In genomic region chr2:69774984-69775982, GRCh38 we compare ENCODE assay signal across 1 cellular context.
TF ChIP-seq lines count a peak whose summit lies in the region.

No MANE protein-coding gene starts in this region.

TF ChIP-seq in HEK293, 187 proteins besides CTCF, POLR2A, EP300 and RAD21 (continued from another document):
- TF ChIP-seq ZBTB10 (tag by site-specific recombination; IDR thresholded peaks at IDR 0.05) (no peak), ZNF292 (tag by site-specific recombination; IDR thresholded peaks at IDR 0.05; ENCODE audit: borderline replicate concordance, low read depth) (no peak), ZBTB17 (tag by site-specific recombination; IDR thresholded peaks at IDR 0.05) (0 out of 2 replicates have a peak, but pooled peaks have one; percentile 26), ZSCAN16 (tag by site-specific recombination; IDR thresholded peaks at IDR 0.05) (no peak)
- TF ChIP-seq, protein P1, sequence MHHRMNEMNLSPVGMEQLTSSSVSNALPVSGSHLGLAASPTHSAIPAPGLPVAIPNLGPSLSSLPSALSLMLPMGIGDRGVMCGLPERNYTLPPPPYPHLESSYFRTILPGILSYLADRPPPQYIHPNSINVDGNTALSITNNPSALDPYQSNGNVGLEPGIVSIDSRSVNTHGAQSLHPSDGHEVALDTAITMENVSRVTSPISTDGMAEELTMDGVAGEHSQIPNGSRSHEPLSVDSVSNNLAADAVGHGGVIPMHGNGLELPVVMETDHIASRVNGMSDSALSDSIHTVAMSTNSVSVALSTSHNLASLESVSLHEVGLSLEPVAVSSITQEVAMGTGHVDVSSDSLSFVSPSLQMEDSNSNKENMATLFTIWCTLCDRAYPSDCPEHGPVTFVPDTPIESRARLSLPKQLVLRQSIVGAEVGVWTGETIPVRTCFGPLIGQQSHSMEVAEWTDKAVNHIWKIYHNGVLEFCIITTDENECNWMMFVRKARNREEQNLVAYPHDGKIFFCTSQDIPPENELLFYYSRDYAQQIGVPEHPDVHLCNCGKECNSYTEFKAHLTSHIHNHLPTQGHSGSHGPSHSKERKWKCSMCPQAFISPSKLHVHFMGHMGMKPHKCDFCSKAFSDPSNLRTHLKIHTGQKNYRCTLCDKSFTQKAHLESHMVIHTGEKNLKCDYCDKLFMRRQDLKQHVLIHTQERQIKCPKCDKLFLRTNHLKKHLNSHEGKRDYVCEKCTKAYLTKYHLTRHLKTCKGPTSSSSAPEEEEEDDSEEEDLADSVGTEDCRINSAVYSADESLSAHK (tag by site-specific recombination; IDR thresholded peaks at IDR 0.05): peak; percentile 34; the same call in 1 of the 2 replicates
